9 cellular contexts compared by ENCODE assay signal in the genomic region with DNA sequence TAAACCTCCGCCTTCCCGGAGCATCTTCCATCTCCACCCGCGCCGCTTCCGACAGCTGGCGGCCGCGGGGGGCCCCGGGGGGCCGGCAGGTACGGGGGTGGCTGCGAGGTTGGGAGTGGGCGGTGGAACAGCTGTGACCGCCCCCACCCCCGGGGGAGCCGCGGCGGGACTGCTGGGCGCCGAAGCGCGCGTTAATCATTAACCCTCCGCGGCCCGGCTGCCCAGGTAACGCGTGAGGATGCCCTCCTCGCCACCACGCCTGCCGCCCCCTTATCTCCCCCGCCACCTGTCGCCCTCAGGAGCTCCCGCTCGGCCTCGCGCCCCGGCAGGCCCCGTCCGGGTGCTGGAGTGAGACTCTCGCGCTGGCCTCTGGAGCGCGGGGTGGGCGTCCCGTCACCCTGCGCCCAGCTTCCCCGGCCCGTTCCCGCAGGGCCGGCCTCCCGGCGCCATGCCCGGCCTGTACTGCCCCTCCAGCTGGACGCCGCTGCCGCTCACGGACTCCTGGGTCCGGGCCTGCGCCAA. TPM values are rescaled to one million over a fixed set of nuclear protein-coding genes. Genes with fewer than 3 reads are reported as not detected.
DNase-seq lines count a peak whose midpoint lies in the region; ATAC-seq and TF ChIP-seq lines count a peak whose summit lies in the region.
"Had no signal": no experiment of that assay in that cellular context is flagged by ENCODE, and none has a peak within 500 bp of the region (broad histone marks: within the 10 kb centered on the region; RNA-seq: fewer than 3 reads in every experiment).

No MANE protein-coding gene starts in this region.

- H3K27me3 ChIP-seq in RWPE2 (ENCODE audit: insufficient read depth, poor library complexity, severe bottlenecking) (peaks cover 37% of the 10 kb centered on the region), testis (no peaks in the 10 kb centered on the region)

- TF ChIP-seq POLR2A in testis (IDR thresholded peaks at IDR 0.05) = no peak

- peaks cover 45% of the 10 kb centered on the region for H3K27me3 Mint-ChIP-seq in activated CD4-positive, alpha-beta memory T cell treated with anti-CD3 and anti-CD28 coated beads for 36 hours
- H3K27me3 Mint-ChIP-seq in activated CD4-positive, alpha-beta memory T cell treated with anti-CD3 and anti-CD28 coated beads, Interleukin-2, amount 10 ng/mL, durations not matched to agents 7 days and 5 days = peaks cover 56% of the 10 kb centered on the region

- peaks cover 3% of the 10 kb centered on the region for H3K4me1 ChIP-seq in RWPE2 (ENCODE audit: insufficient read depth, poor library complexity, severe bottlenecking)
- peaks cover 7% of the 10 kb centered on the region for H3K4me1 ChIP-seq in testis

- H3K36me3 ChIP-seq in RWPE2 (ENCODE audit: low read depth) (no peaks in the 10 kb centered on the region), testis (ENCODE audit: low read depth, missing control alignments) (no peaks in the 10 kb centered on the region)

- POLR2A ChIA-PET in activated CD4-positive, alpha-beta memory T cell treated with anti-CD3 and anti-CD28 coated beads for 36 hours (lab: Charles Lee) = interaction anchor here (1.0 to 1.6 kb wide), 2 partner anchors 10 to 20 kb away, joined by 3 to 6 read pairs; partner anchors contain the start of gene EEF1AKMT4
- POLR2A ChIA-PET in activated CD4-positive, alpha-beta memory T cell treated with anti-CD3 and anti-CD28 coated beads, Interleukin-2, amount 10 ng/mL, durations not matched to agents 7 days and 5 days (lab: Charles Lee) = interaction anchor here (0.7 to 1.0 kb wide), 2 partner anchors 10 to 41 kb away, joined by 3 read pairs; no protein-coding TSS in a partner anchor

- no peaks in the 10 kb centered on the region for H3K36me3 Mint-ChIP-seq in activated CD4-positive, alpha-beta memory T cell treated with anti-CD3 and anti-CD28 coated beads for 36 hours
- no peaks in the 10 kb centered on the region for H3K36me3 Mint-ChIP-seq in activated CD4-positive, alpha-beta memory T cell treated with anti-CD3 and anti-CD28 coated beads, Interleukin-2, amount 10 ng/mL, durations not matched to agents 7 days and 5 days (ENCODE audit: low read depth)

- H3K9me3 ChIP-seq in RWPE2 (ENCODE audit: severe bottlenecking) = no peaks in the 10 kb centered on the region
- H3K9me3 ChIP-seq in iPS-18c (ENCODE audit: control insufficient read depth, insufficient read depth, low read length) = peaks cover 5% of the 10 kb centered on the region
- no peaks in the 10 kb centered on the region for H3K9me3 ChIP-seq in testis

- H3K27ac Mint-ChIP-seq in activated CD4-positive, alpha-beta memory T cell treated with anti-CD3 and anti-CD28 coated beads for 36 hours = no peak overlapping the region
- H3K27ac Mint-ChIP-seq in activated CD4-positive, alpha-beta memory T cell treated with anti-CD3 and anti-CD28 coated beads, Interleukin-2, amount 10 ng/mL, durations not matched to agents 7 days and 5 days = no peak overlapping the region

- peak; percentile 14 for DNase-seq in activated CD4-positive, alpha-beta memory T cell treated with anti-CD3 and anti-CD28 coated beads for 36 hours
- DNase-seq in activated CD4-positive, alpha-beta memory T cell treated with anti-CD3 and anti-CD28 coated beads, Interleukin-2, amount 10 ng/mL, durations not matched to agents 7 days and 5 days = no peak
- no peak for DNase-seq in RWPE2 (ENCODE audit: low spot score)
- DNase-seq in testis = no peak
- DNase-seq in posterior vena cava (ENCODE audit: low spot score) = no peak

- no peaks in the 10 kb centered on the region for H3K9me3 Mint-ChIP-seq in activated CD4-positive, alpha-beta memory T cell treated with anti-CD3 and anti-CD28 coated beads for 36 hours
- no peaks in the 10 kb centered on the region for H3K9me3 Mint-ChIP-seq in activated CD4-positive, alpha-beta memory T cell treated with anti-CD3 and anti-CD28 coated beads, Interleukin-2, amount 10 ng/mL, durations not matched to agents 7 days and 5 days

- ATAC-seq in RWPE2 (ENCODE audit: low read depth) (no peak), HG02973 (IDR thresholded peaks at IDR 0.05; ENCODE audit: unreplicated experiment) (no peak), HG03520 (IDR thresholded peaks at IDR 0.05; ENCODE audit: unreplicated experiment) (no peak)

- peak overlapping the region; percentile 28 for H3K4me3 ChIP-seq in RWPE2 (ENCODE audit: severe bottlenecking)
- peak overlapping the region; percentile 60; the same call in 1 of the 2 replicates for H3K4me3 ChIP-seq in iPS-18c (ENCODE audit: insufficient read depth, low read depth, low read length)
- peak overlapping the region; percentile 49 to 57 for H3K4me3 ChIP-seq in testis

- H3K4me1 Mint-ChIP-seq in activated CD4-positive, alpha-beta memory T cell treated with anti-CD3 and anti-CD28 coated beads for 36 hours (ENCODE audit: low read depth) = peaks cover 9% of the 10 kb centered on the region
- H3K4me1 Mint-ChIP-seq in activated CD4-positive, alpha-beta memory T cell treated with anti-CD3 and anti-CD28 coated beads, Interleukin-2, amount 10 ng/mL, durations not matched to agents 7 days and 5 days = peaks cover 13% of the 10 kb centered on the region

- CTCF ChIA-PET in activated CD4-positive, alpha-beta memory T cell treated with anti-CD3 and anti-CD28 coated beads for 36 hours (lab: Charles Lee) = interaction anchor here (1.0 to 5.4 kb wide), 2 partner anchors 23 to 180 kb away, joined by 3 to 94 read pairs; partner anchors contain the start of gene EEF1AKMT4
- CTCF ChIA-PET in activated CD4-positive, alpha-beta memory T cell treated with anti-CD3 and anti-CD28 coated beads, Interleukin-2, amount 10 ng/mL, durations not matched to agents 7 days and 5 days (lab: Charles Lee) = no interaction called here

- WGBS in testis, 2 donors = 0% methylated on average over 6 to 27 of the region's 61 CpGs

- H3K27ac ChIP-seq in RWPE2 (ENCODE audit: poor library complexity, severe bottlenecking) (no peak overlapping the region), testis (no peak overlapping the region)

- intact Hi-C loops in activated CD4-positive, alpha-beta memory T cell treated with anti-CD3 and anti-CD28 coated beads for 36 hours (cut with micrococcal nuclease) = no loop called here
- intact Hi-C loops in testis (cut with DNase I; ENCODE audit: low total_unique reads) = loop anchor here (10.0 kb wide), 1 partner anchor 85 kb away; no protein-coding TSS in a partner anchor
- intact Hi-C loops in posterior vena cava (cut with DNase I) = no loop called here

- no peak overlapping the region for H3K4me3 Mint-ChIP-seq in activated CD4-positive, alpha-beta memory T cell treated with anti-CD3 and anti-CD28 coated beads for 36 hours
- H3K4me3 Mint-ChIP-seq in activated CD4-positive, alpha-beta memory T cell treated with anti-CD3 and anti-CD28 coated beads, Interleukin-2, amount 10 ng/mL, durations not matched to agents 7 days and 5 days = no peak overlapping the region

- no peak for TF ChIP-seq CTCF in RWPE2 (IDR thresholded peaks at IDR 0.05; ENCODE audit: poor library complexity, severe bottlenecking)
- no peak for TF ChIP-seq CTCF in testis (IDR thresholded peaks at IDR 0.05)

RNA-seq across cellular contexts. Expression of gene VWA5B2, which starts 0.8 kb away (rescaled TPM):
- total RNA-seq in activated CD4-positive, alpha-beta memory T cell treated with anti-CD3 and anti-CD28 coated beads for 36 hours = not detected
- not detected for total RNA-seq in activated CD4-positive, alpha-beta memory T cell treated with anti-CD3 and anti-CD28 coated beads, Interleukin-2, amount 10 ng/mL, durations not matched to agents 7 days and 5 days
- total RNA-seq in testis = 10 to 100 TPM; 13.8 to 17.6 TPM
- 2.5 TPM for polyA plus RNA-seq in testis (ENCODE audit: insufficient read depth, low read depth, low replicate concordance)
- total RNA-seq in posterior vena cava = under 1 TPM in 1 of 2 donors, not detected in 1; 0.38 TPM
- polyA plus RNA-seq: BJ had no signal

RNA-seq across cellular contexts. Expression of gene ALG3, which starts 18.6 kb away (rescaled TPM):
- total RNA-seq in activated CD4-positive, alpha-beta memory T cell treated with anti-CD3 and anti-CD28 coated beads for 36 hours = 10 to 100 TPM; 31.6 to 34.1 TPM
- 10 to 100 TPM; 33.3 to 35.3 TPM for total RNA-seq in activated CD4-positive, alpha-beta memory T cell treated with anti-CD3 and anti-CD28 coated beads, Interleukin-2, amount 10 ng/mL, durations not matched to agents 7 days and 5 days
- 10 to 100 TPM; 79.4 to 91.7 TPM for total RNA-seq in testis
- 58.7 TPM for polyA plus RNA-seq in testis (ENCODE audit: insufficient read depth, low read depth, low replicate concordance)
- total RNA-seq in posterior vena cava = 10 to 100 TPM; 26.8 to 28.6 TPM

RNA-seq across cellular contexts. Expression of gene EEF1AKMT4, which starts 19.3 kb away (rescaled TPM):
- total RNA-seq in activated CD4-positive, alpha-beta memory T cell treated with anti-CD3 and anti-CD28 coated beads for 36 hours = 1 to 10 TPM; 3.5 to 4.4 TPM
- total RNA-seq in activated CD4-positive, alpha-beta memory T cell treated with anti-CD3 and anti-CD28 coated beads, Interleukin-2, amount 10 ng/mL, durations not matched to agents 7 days and 5 days = 1 to 10 TPM; 3.1 to 3.8 TPM
- total RNA-seq in testis = 10 to 100 TPM; 10.2 to 15.0 TPM
- 16.9 TPM for polyA plus RNA-seq in testis (ENCODE audit: insufficient read depth, low read depth, low replicate concordance)
- 1 to 10 TPM; 1.3 to 2.5 TPM for total RNA-seq in posterior vena cava

RNA-seq across cellular contexts. Expression of gene CAMK2N2, which starts 31.2 kb away (rescaled TPM):
- total RNA-seq in activated CD4-positive, alpha-beta memory T cell treated with anti-CD3 and anti-CD28 coated beads for 36 hours = under 1 TPM; 0.21 to 0.51 TPM
- under 1 TPM in 1 of 2 experiments, not detected in 1; 0.23 TPM for total RNA-seq in activated CD4-positive, alpha-beta memory T cell treated with anti-CD3 and anti-CD28 coated beads, Interleukin-2, amount 10 ng/mL, durations not matched to agents 7 days and 5 days
- under 1 TPM in 1 of 2 donors, not detected in 1; 0.24 TPM for total RNA-seq in testis
- 0.40 TPM for polyA plus RNA-seq in testis (ENCODE audit: insufficient read depth, low read depth, low replicate concordance)
- total RNA-seq in posterior vena cava = under 1 TPM in 1 of 2 donors, not detected in 1; 0.24 TPM

RNA-seq across cellular contexts. Expression of gene ABCF3, which starts 44.1 kb away (rescaled TPM):
- total RNA-seq in activated CD4-positive, alpha-beta memory T cell treated with anti-CD3 and anti-CD28 coated beads for 36 hours = 10 to 100 TPM; 41.2 to 48.7 TPM
- 10 to 100 TPM; 53.7 to 60.1 TPM for total RNA-seq in activated CD4-positive, alpha-beta memory T cell treated with anti-CD3 and anti-CD28 coated beads, Interleukin-2, amount 10 ng/mL, durations not matched to agents 7 days and 5 days
- total RNA-seq in testis (100 to 1,000 TPM; 111 to 115 TPM), posterior vena cava (10 to 100 TPM; 38.9 to 48.8 TPM)
- 69.3 TPM for polyA plus RNA-seq in testis (ENCODE audit: insufficient read depth, low read depth, low replicate concordance)

Comparison
In these comparisons a context has a peak if more than half of its experiments do, and no peak if none do; other contexts are left out.
1. RNA of gene VWA5B2, which starts 0.8 kb away (total RNA-seq): 13.8 to 17.6 TPM in testis; 0.38 TPM in posterior vena cava, not detected in activated CD4-positive, alpha-beta memory T cell treated with anti-CD3 and anti-CD28 coated beads for 36 hours and not detected in activated CD4-positive, alpha-beta memory T cell treated with anti-CD3 and anti-CD28 coated beads, Interleukin-2, amount 10 ng/mL, durations not matched to agents 7 days and 5 days; every median in the first group is over 10 times any median in the second.
2. Peak in every context shown above with its lines, with median percentiles within 50 percentile points of each other: H3K4me3 ChIP-seq.